In genomic region chr16:1102921-1103648, GRCh38 we compare ENCODE assay signal across 8 cellular contexts. TPM values are rescaled to one million over a fixed set of nuclear protein-coding genes. Genes with fewer than 3 reads are reported as not detected.
A peak's percentile ranks its signal among the peaks of the same experiment; 100 is the strongest.
DNase-seq lines count a peak whose midpoint lies in the region; TF ChIP-seq lines count a peak whose summit lies in the region.

No MANE protein-coding gene starts in this region.

- peak; percentile 64 to 80 (median 75) for TF ChIP-seq CTCF in ascending aorta (IDR thresholded peaks at IDR 0.05)

- H3K4me3 Mint-ChIP-seq in T-helper 2 cell treated with Interferon-gamma antibody and Interleukin-4, amounts not matched to agents 5 μg/mL and 100 μg/mL, for 36 hours: no peak overlapping the region

- H3K9me3 Mint-ChIP-seq in T-helper 2 cell treated with Interferon-gamma antibody and Interleukin-4, amounts not matched to agents 5 μg/mL and 100 μg/mL, for 36 hours: no peaks in the 10 kb centered on the region

- H3K4me1 ChIP-seq in HAP-1 (no peaks in the 10 kb centered on the region; the same call in 1 of the 2 replicates), ascending aorta (peaks cover 9 to 16% of the 10 kb centered on the region in 2 donors)

- no peaks in the 10 kb centered on the region for H3K27me3 Mint-ChIP-seq in T-helper 2 cell treated with Interferon-gamma antibody and Interleukin-4, amounts not matched to agents 5 μg/mL and 100 μg/mL, for 36 hours (ENCODE audit: low read depth)

- DNase-seq in AG20443 (ENCODE audit: low spot score) (peak; percentile 92), HAP-1 (ENCODE audit: low spot score in 2 of 2) (peak; percentile 37 to 88), ascending aorta (ENCODE audit: low spot score in 2 of 2) (no peak), NCI-H2107 treated with DMSO at 0.1 percent for 48 hours (lab: John Stamatoyannopoulos, UW; ENCODE audit: unreplicated experiment) (no peak), NCI-H2029 (lab: John Stamatoyannopoulos, UW) (no peak)
- DNase-seq in T-helper 2 cell treated with Interferon-gamma antibody and Interleukin-4, amounts not matched to agents 5 μg/mL and 100 μg/mL, for 36 hours (ENCODE audit: low spot score): peak; percentile 60
- DNase-seq in stimulated activated CD4-positive, alpha-beta T cell treated with anti-CD3 and anti-CD28 coated beads, Interleukin-15, amount 100 ng/mL, for 1 hour (ENCODE audit: low read depth in 1 of 2, low spot score in 1 of 2): peak; percentile 51 to 69

- H3K36me3 Mint-ChIP-seq in T-helper 2 cell treated with Interferon-gamma antibody and Interleukin-4, amounts not matched to agents 5 μg/mL and 100 μg/mL, for 36 hours (ENCODE audit: low read depth): no peaks in the 10 kb centered on the region

- H3K4me3 ChIP-seq in HAP-1 (peak overlapping the region; percentile 49), ascending aorta (peak overlapping the region; percentile 39), iPS-18c (ENCODE audit: insufficient read depth, low read depth, low read length) (peak overlapping the region; percentile 63)

- intact Hi-C loops in ascending aorta (cut with DNase I): loop anchor here (1.0 kb wide), 1 partner anchor 46 kb away; no protein-coding TSS in a partner anchor

- in situ Hi-C loops in HAP-1 (cut with MboI; ENCODE audit: low sequenced_read_pairs): no loop called here

- H3K27me3 ChIP-seq in HAP-1 (ENCODE audit: low read depth): peaks cover 6% of the 10 kb centered on the region; the same call in 1 of the 2 replicates
- H3K27me3 ChIP-seq in ascending aorta: peaks cover 10% of the 10 kb centered on the region

- H3K9me3 ChIP-seq in HAP-1 (no peaks in the 10 kb centered on the region), ascending aorta (no peaks in the 10 kb centered on the region), iPS-18c (ENCODE audit: control insufficient read depth, insufficient read depth, low read length) (no peaks in the 10 kb centered on the region)

- no peak overlapping the region for H3K27ac Mint-ChIP-seq in T-helper 2 cell treated with Interferon-gamma antibody and Interleukin-4, amounts not matched to agents 5 μg/mL and 100 μg/mL, for 36 hours

- no peaks in the 10 kb centered on the region for H3K4me1 Mint-ChIP-seq in T-helper 2 cell treated with Interferon-gamma antibody and Interleukin-4, amounts not matched to agents 5 μg/mL and 100 μg/mL, for 36 hours (ENCODE audit: low read depth)

- H3K36me3 ChIP-seq in HAP-1 (replicated peaks) (no peaks in the 10 kb centered on the region), ascending aorta (no peaks in the 10 kb centered on the region)

- H3K27ac ChIP-seq in ascending aorta: no peak overlapping the region

RNA-seq across cellular contexts. Expression of gene C1QTNF8, which starts 7.0 kb away (rescaled TPM):
- total RNA-seq in ascending aorta: not detected

RNA-seq across cellular contexts. Expression of gene SSTR5, which starts 30.5 kb away (rescaled TPM):
- total RNA-seq in ascending aorta: not detected

RNA-seq across cellular contexts. Expression of gene CACNA1H, which starts 49.8 kb away (rescaled TPM):
- total RNA-seq in ascending aorta: 57.5 TPM

Comparison
In these comparisons a context has a peak if more than half of its experiments do, and no peak if none do; other contexts are left out.
1. DNase-seq: peak in AG20443 (single experiment), HAP-1 (2 of 2), T-helper 2 cell treated with Interferon-gamma antibody and Interleukin-4, amounts not matched to agents 5 μg/mL and 100 μg/mL, for 36 hours (single experiment) and stimulated activated CD4-positive, alpha-beta T cell treated with anti-CD3 and anti-CD28 coated beads, Interleukin-15, amount 100 ng/mL, for 1 hour (2 of 2); none in ascending aorta (0 of 2), NCI-H2107 treated with DMSO at 0.1 percent for 48 hours (single experiment) and NCI-H2029 (single experiment).
2. Peak in every context shown above with its lines, with median percentiles within 50 percentile points of each other: H3K4me3 ChIP-seq.